8 cellular contexts compared by ENCODE assay signal in the genomic region with DNA sequence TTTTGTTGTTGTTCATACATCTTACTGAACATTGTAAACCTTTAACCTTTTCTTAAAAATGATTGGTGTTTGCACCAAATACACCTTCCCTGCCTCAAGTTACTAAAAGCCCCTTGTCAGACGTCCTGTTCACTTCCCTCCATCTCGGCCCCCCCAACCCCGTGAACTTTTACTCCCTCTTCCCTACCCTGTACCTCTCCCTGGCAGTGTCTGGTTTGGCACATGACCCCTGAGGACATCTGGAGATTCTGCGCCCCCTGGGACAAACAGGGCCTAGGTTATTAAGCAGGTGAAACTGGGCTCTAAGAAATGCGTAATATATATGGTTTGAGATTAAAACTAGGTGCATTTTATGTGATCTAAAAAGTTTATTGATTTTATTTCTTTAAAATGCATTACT. TPM values are rescaled to one million over a fixed set of nuclear protein-coding genes. Genes with fewer than 3 reads are reported as not detected.
DNase-seq lines count a peak whose midpoint lies in the region; ATAC-seq, FAIRE-seq and TF ChIP-seq lines count a peak whose summit lies in the region.

No MANE protein-coding gene starts in this region.

- H2BK15ac ChIP-seq in IMR-90 (ENCODE audit: low read depth, low read length): no peak overlapping the region

- no peak overlapping the region; the same call in 1 of the 2 replicates for H3K4ac ChIP-seq in IMR-90 (ENCODE audit: low read depth, low read length)

- dilution Hi-C loops in IMR-90 (cut with HindIII; ENCODE audit: low sequenced_read_pairs, unreplicated experiment): no loop called here

- no peak overlapping the region for H3K23ac ChIP-seq in IMR-90 (ENCODE audit: low read depth, low read length)

- H3K36me3 ChIP-seq in IMR-90 (ENCODE audit: control insufficient read depth, insufficient read depth, low read length) (peaks cover 8% of the 10 kb centered on the region; the same call in 1 of the 2 replicates), bronchial epithelial cell (ENCODE audit: control insufficient read depth, insufficient read depth, low read length) (peaks cover 4% of the 10 kb centered on the region), muscle layer of duodenum (ENCODE audit: control insufficient read depth in 1 of 2, insufficient read depth in 2 of 2, low read length in 2 of 2) (peaks cover 7 to 9% of the 10 kb centered on the region in 2 donors)

- in situ Hi-C loops in IMR-90 (cut with MboI; ENCODE audit: low sequenced_read_pairs): no loop called here

- TF ChIP-seq CTCF in AG04449 (IDR thresholded peaks at IDR 0.05; ENCODE audit: insufficient read depth, low read length, missing control alignments) (no peak), IMR-90 (conservative IDR thresholded peaks at IDR 0.05; ENCODE audit: low read depth, low read length) (no peak), bronchial epithelial cell (IDR thresholded peaks at IDR 0.05; ENCODE audit: insufficient read depth, low read length, severe bottlenecking) (no peak)

- peak overlapping the region; percentile 95 for H3K4me2 ChIP-seq in IMR-90 (ENCODE audit: low read depth, low read length)

- TF ChIP-seq POLR2A in IMR-90 (IDR thresholded peaks at IDR 0.05; ENCODE audit: low read depth, low read length): no peak

- H3K4me3 ChIP-seq in AG04449 (ENCODE audit: low read depth, low read length) (peak overlapping the region; percentile 82), IMR-90 (ENCODE audit: insufficient read depth, low read depth, low read length) (no peak overlapping the region), bronchial epithelial cell (ENCODE audit: low read depth, low read length) (peak overlapping the region; percentile 71), muscle layer of duodenum (ENCODE audit: low read depth in 1 of 2, low read length in 2 of 2) (peak overlapping the region; percentile 88 to 89)

- no peak for FAIRE-seq in bronchial epithelial cell (lab: Jason Lieb, UNC)

- H3K9me3 ChIP-seq in IMR-90 (ENCODE audit: control insufficient read depth, insufficient read depth, low read length): no peaks in the 10 kb centered on the region
- H3K9me3 ChIP-seq in muscle layer of duodenum (ENCODE audit: control insufficient read depth in 1 of 2, low read length in 2 of 2): no peaks in the 10 kb centered on the region

- H4K8ac ChIP-seq in IMR-90 (ENCODE audit: low read depth in 2 of 2, low read length in 2 of 2): no peak overlapping the region

- no peak for TF ChIP-seq RAD21 in IMR-90 (IDR thresholded peaks at IDR 0.05; ENCODE audit: low read length)

- H2AK9ac ChIP-seq in IMR-90 (replicated peaks; ENCODE audit: low read depth, low read length, poor library complexity): peak overlapping the region; percentile 25

- no peak overlapping the region for H2AK5ac ChIP-seq in IMR-90 (ENCODE audit: low read depth, low read length)

- no peak overlapping the region for H4K91ac ChIP-seq in IMR-90 (ENCODE audit: insufficient read depth, low read depth, low read length)

- DNase-seq in AG04449 (ENCODE audit: low read depth, low spot score): no peak
- no peak for DNase-seq in IMR-90
- DNase-seq in bronchial epithelial cell (ENCODE audit: low read depth): no peak
- DNase-seq in AML-193 (lab: John Stamatoyannopoulos, UW): no peak
- no peak for DNase-seq in effector CD4-positive, alpha-beta T cell
- DNase-seq in RKO (ENCODE audit: low spot score): no peak
- no peak for DNase-seq in foreskin melanocyte

- no peak overlapping the region for H4K5ac ChIP-seq in IMR-90 (ENCODE audit: low read depth, low read length)

- H3K4me1 ChIP-seq in IMR-90 (ENCODE audit: control insufficient read depth, insufficient read depth, low read length) (peaks cover 10% of the 10 kb centered on the region), muscle layer of duodenum (ENCODE audit: control insufficient read depth in 1 of 2, insufficient read depth in 2 of 2, low read length in 2 of 2) (peaks cover 14 to 51% of the 10 kb centered on the region in 2 donors)

- no TSS peak for BruUV-seq in IMR-90 (replicated peaks; lab: Mats Ljungman, UMichigan)

- no peak overlapping the region for H2BK5ac ChIP-seq in IMR-90 (ENCODE audit: low read depth, low read length, poor library complexity, severe bottlenecking)

- no peak overlapping the region for H2BK120ac ChIP-seq in IMR-90 (ENCODE audit: low read depth, low read length)

- CTCF ChIA-PET in AG04449 (lab: Yijun Ruan, JAX) (interaction anchor here (1.0 kb wide), 1 partner anchor 17 kb away, joined by 4 read pairs; no protein-coding TSS in a partner anchor), IMR-90 (lab: Yijun Ruan, JAX) (no interaction called here)

- peaks cover 17% of the 10 kb centered on the region for H3K27me3 ChIP-seq in IMR-90 (ENCODE audit: control insufficient read depth, insufficient read depth, low read length)
- no peaks in the 10 kb centered on the region for H3K27me3 ChIP-seq in bronchial epithelial cell (ENCODE audit: control insufficient read depth, insufficient read depth, low read length)
- peaks cover 7% of the 10 kb centered on the region for H3K27me3 ChIP-seq in muscle layer of duodenum (ENCODE audit: low read depth, low read length)

- no peak overlapping the region for H2AFZ ChIP-seq in IMR-90 (replicated peaks; ENCODE audit: low read length, poor library complexity)

- H3K27ac ChIP-seq in IMR-90 (ENCODE audit: insufficient read depth, low read length): no peak overlapping the region
- H3K27ac ChIP-seq in muscle layer of duodenum (ENCODE audit: low read length): peak overlapping the region; percentile 89

- WGBS in IMR-90 (ENCODE audit: extremely low coverage in 2 of 2, insufficient read length in 1 of 2), 2 experiments: no CpG with 5 or more reads among the region's 5 CpGs

- H3K14ac ChIP-seq in IMR-90 (replicated peaks; ENCODE audit: low read depth, low read length): no peak overlapping the region

- H4K20me1 ChIP-seq in IMR-90 (ENCODE audit: insufficient read depth, low read length): peaks cover 40% of the 10 kb centered on the region

- POLR2A ChIA-PET in AG04449 (lab: Yijun Ruan, JAX): interaction anchor here (0.8 to 1.0 kb wide), 2 partner anchors 41 to 42 kb away, joined by 3 read pairs; no protein-coding TSS in a partner anchor
- POLR2A ChIA-PET in IMR-90 (lab: Charles Lee; ENCODE audit: unreplicated experiment): interaction anchor here (0.6 kb wide), 1 partner anchor 25 kb away, joined by 3 read pairs; no protein-coding TSS in a partner anchor

- H3K9ac ChIP-seq in IMR-90 (ENCODE audit: low read depth, low read length): no peak overlapping the region

- H3K9me1 ChIP-seq in IMR-90 (ENCODE audit: insufficient read depth, low read length): peaks cover 21% of the 10 kb centered on the region

- intact Hi-C loops in IMR-90 (cut with micrococcal nuclease): loop anchor here (5.0 kb wide), 3 partner anchors 45 to 120 kb away; a partner anchor contains a TSS

- H2BK20ac ChIP-seq in IMR-90 (ENCODE audit: low read depth, low read length): no peak overlapping the region

- peaks cover 15 to 34% of the 10 kb centered on the region in 2 experiments for H3K79me1 ChIP-seq in IMR-90 (ENCODE audit: low read depth in 1 of 2, low read length in 2 of 2)

- no peak overlapping the region; the same call in 1 of the 2 replicates for H3K56ac ChIP-seq in IMR-90 (ENCODE audit: extremely low read depth, insufficient read depth, low read length)

- H3K18ac ChIP-seq in IMR-90 (ENCODE audit: low read depth, low read length): no peak overlapping the region

- no peak for ATAC-seq in IMR-90 (ENCODE audit: low read depth)

TF ChIP-seq in IMR-90, 13 proteins besides CTCF, POLR2A, EP300 and RAD21:
- TF ChIP-seq MAZ (IDR thresholded peaks at IDR 0.05; ENCODE audit: borderline replicate concordance, low read depth, low read length) (no peak), RCOR1 (IDR thresholded peaks at IDR 0.05; ENCODE audit: insufficient replicate concordance, low read length) (no peak), MXI1 (IDR thresholded peaks at IDR 0.05; ENCODE audit: borderline replicate concordance, low read depth, low read length) (no peak), CEBPB (IDR thresholded peaks at IDR 0.05; ENCODE audit: low read depth, low read length) (no peak), BHLHE40 (IDR thresholded peaks at IDR 0.05; ENCODE audit: low read depth, low read length) (no peak), MAFK (IDR thresholded peaks at IDR 0.05; ENCODE audit: low read depth, low read length) (no peak)
TF ChIP-seq in IMR-90: peak in this region for 0.

RNA-seq across cellular contexts. Expression of a gene that starts 1.4 kb away (rescaled TPM):
- total RNA-seq in IMR-90 (2012; rRNA removed) (21.1 and 23.8 TPM in 2 replicates), bronchial epithelial cell (31.7 and 34.2 TPM in 2 replicates)
- 22.8 and 23.3 TPM in 2 replicates for polyA plus RNA-seq in IMR-90 (2012; rRNA removed)
- polyA plus RNA-seq in IMR-90 (2012; cell fraction: cytosol; rRNA removed): 16.2 and 18.1 TPM in 2 replicates
- polyA plus RNA-seq in IMR-90 (2012; cell fraction: nucleus; rRNA removed; ENCODE audit: low replicate concordance): 34.7 and 54.8 TPM in 2 replicates
